ENCODE assay signal across 19 cellular contexts in the genomic region with DNA sequence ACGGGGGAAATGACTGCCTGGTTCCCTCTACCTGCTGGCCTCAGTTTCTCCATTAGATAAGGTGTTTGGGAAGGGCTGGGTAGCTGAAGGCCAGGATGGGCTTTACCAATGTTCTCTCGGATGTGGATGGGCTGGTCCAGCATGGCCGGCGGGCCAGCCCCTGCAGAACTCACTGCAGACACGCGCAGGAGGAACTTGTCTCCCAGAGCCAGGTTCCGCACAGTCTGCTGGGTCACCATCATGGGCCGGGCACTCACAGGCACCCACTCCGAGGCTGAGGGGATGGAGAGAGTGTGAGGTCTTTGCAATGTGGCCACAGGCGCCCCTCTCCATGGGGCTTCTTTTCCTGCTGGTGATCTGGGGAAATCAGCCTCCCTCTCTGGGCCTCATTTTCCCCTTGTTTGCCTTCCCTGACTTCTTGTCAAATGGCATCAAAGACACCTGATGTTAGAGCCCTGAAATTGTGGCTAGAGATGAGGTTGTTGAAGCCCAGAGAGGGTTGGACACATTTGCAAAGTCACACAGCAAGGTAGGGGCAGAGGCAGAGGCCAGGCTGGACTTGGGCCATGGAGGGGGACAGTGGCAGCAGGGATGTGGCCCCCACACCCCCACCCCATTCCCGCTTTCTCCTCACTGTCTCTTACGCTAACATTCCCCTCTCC. TPM values are rescaled to one million over a fixed set of nuclear protein-coding genes. Genes with fewer than 3 reads are reported as not detected.
"Had no signal": no experiment of that assay in that cellular context is flagged by ENCODE, and none has a peak within 500 bp of the region (broad histone marks: within the 10 kb centered on the region; RNA-seq: fewer than 3 reads in every experiment).

No MANE protein-coding gene starts in this region.

- H3K36me3 Mint-ChIP-seq: activated CD4-positive, alpha-beta memory T cell treated with anti-CD3 and anti-CD28 coated beads for 36 hours; activated CD8-positive, alpha-beta memory T cell treated with anti-CD3 and anti-CD28 coated beads, Interleukin-2, amount 10 ng/mL, durations not matched to agents 7 days and 5 days; activated naive CD4-positive, alpha-beta T cell treated with anti-CD3 and anti-CD28 coated beads, Interleukin-2, amount 50 U/mL, for 72 hours; natural killer cell treated with Interleukin-12 subunit alpha and Interleukin-12 subunit beta and Interleukin-15 and Interleukin-18, amount 100 ng/mL, for 72 hours; stimulated activated memory B cell treated with anti-CD40 and anti-IgM and Interleukin-4, amounts not matched to agents 10 μg/mL and 1 μg/mL and 100 μg/mL, for 72 hours; T-cell had no signal

- H3K27ac ChIP-seq: sigmoid colon, thyroid gland had no signal

- DNase-seq: activated CD4-positive, alpha-beta memory T cell treated with anti-CD3 and anti-CD28 coated beads for 36 hours; activated CD4-positive, CD25-positive, alpha-beta regulatory T cell treated with anti-CD3 and anti-CD28 coated beads, Interleukin-2, amount 50 U/mL, for 72 hours; activated CD8-positive, alpha-beta memory T cell treated with anti-CD3 and anti-CD28 coated beads, Interleukin-2, amount 10 ng/mL, durations not matched to agents 7 days and 5 days; activated T-cell treated with anti-CD3 and anti-CD28 coated beads, Interleukin-2, amount 50 U/mL, for 1 hour; caudate nucleus; mammary epithelial cell; sigmoid colon; stimulated activated CD4-positive, alpha-beta T cell treated with anti-CD3 and anti-CD28 coated beads, Interleukin-2, amount 100 ng/mL, for 48 hours; T-cell; T-helper 9 cell; thyroid gland had no signal

- H3K4me3 ChIP-seq: sigmoid colon, thyroid gland had no signal

- H3K4me1 ChIP-seq: sigmoid colon had no signal

- H3K27ac Mint-ChIP-seq: activated CD4-positive, alpha-beta memory T cell treated with anti-CD3 and anti-CD28 coated beads for 36 hours; activated CD8-positive, alpha-beta memory T cell treated with anti-CD3 and anti-CD28 coated beads, Interleukin-2, amount 10 ng/mL, durations not matched to agents 7 days and 5 days; activated naive CD4-positive, alpha-beta T cell treated with anti-CD3 and anti-CD28 coated beads, Interleukin-2, amount 50 U/mL, for 72 hours; activated T-helper 2 cell treated with anti-CD3 and anti-CD28 coated beads, Interferon-gamma antibody, Interleukin-2, Interleukin-4, amounts not matched to agents 10 μg/mL and 5 μg/mL and 100 μg/mL, durations not matched to agents 14 hours and 24 hours and 36 hours; natural killer cell treated with Interleukin-12 subunit alpha and Interleukin-12 subunit beta and Interleukin-15 and Interleukin-18, amount 100 ng/mL, for 72 hours; stimulated activated memory B cell treated with anti-CD40 and anti-IgM and Interleukin-4, amounts not matched to agents 10 μg/mL and 1 μg/mL and 100 μg/mL, for 72 hours; T-cell had no signal

- H3K4me3 Mint-ChIP-seq: activated CD4-positive, alpha-beta memory T cell treated with anti-CD3 and anti-CD28 coated beads for 36 hours; activated CD8-positive, alpha-beta memory T cell treated with anti-CD3 and anti-CD28 coated beads, Interleukin-2, amount 10 ng/mL, durations not matched to agents 7 days and 5 days; natural killer cell treated with Interleukin-12 subunit alpha and Interleukin-12 subunit beta and Interleukin-15 and Interleukin-18, amount 100 ng/mL, for 72 hours; stimulated activated memory B cell treated with anti-CD40 and anti-IgM and Interleukin-4, amounts not matched to agents 10 μg/mL and 1 μg/mL and 100 μg/mL, for 72 hours; T-cell had no signal

- H3K9me3 ChIP-seq: sigmoid colon, thyroid gland had no signal

- H3K36me3 ChIP-seq: sigmoid colon, thyroid gland had no signal

- H3K4me1 Mint-ChIP-seq: activated CD8-positive, alpha-beta memory T cell treated with anti-CD3 and anti-CD28 coated beads, Interleukin-2, amount 10 ng/mL, durations not matched to agents 7 days and 5 days; T-cell had no signal

- H3K27me3 ChIP-seq: thyroid gland had no signal

- H3K9me3 Mint-ChIP-seq: activated CD4-positive, alpha-beta memory T cell treated with anti-CD3 and anti-CD28 coated beads for 36 hours; activated naive CD4-positive, alpha-beta T cell treated with anti-CD3 and anti-CD28 coated beads, Interleukin-2, amount 50 U/mL, for 72 hours; activated T-helper 2 cell treated with anti-CD3 and anti-CD28 coated beads, Interferon-gamma antibody, Interleukin-2, Interleukin-4, amounts not matched to agents 10 μg/mL and 5 μg/mL and 100 μg/mL, durations not matched to agents 14 hours and 24 hours and 36 hours; natural killer cell treated with Interleukin-12 subunit alpha and Interleukin-12 subunit beta and Interleukin-15 and Interleukin-18, amount 100 ng/mL, for 72 hours; stimulated activated memory B cell treated with anti-CD40 and anti-IgM and Interleukin-4, amounts not matched to agents 10 μg/mL and 1 μg/mL and 100 μg/mL, for 72 hours; T-cell had no signal

- H3K27me3 Mint-ChIP-seq: natural killer cell treated with Interleukin-12 subunit alpha and Interleukin-12 subunit beta and Interleukin-15 and Interleukin-18, amount 100 ng/mL, for 72 hours had no signal

RNA-seq across cellular contexts. Expression of a gene that starts 1.2 kb away (rescaled TPM):
- total RNA-seq: activated CD4-positive, alpha-beta memory T cell treated with anti-CD3 and anti-CD28 coated beads for 36 hours; activated CD8-positive, alpha-beta memory T cell treated with anti-CD3 and anti-CD28 coated beads, Interleukin-2, amount 10 ng/mL, durations not matched to agents 7 days and 5 days; activated naive CD4-positive, alpha-beta T cell treated with anti-CD3 and anti-CD28 coated beads, Interleukin-2, amount 50 U/mL, for 72 hours; activated T-helper 2 cell treated with anti-CD3 and anti-CD28 coated beads, Interferon-gamma antibody, Interleukin-2, Interleukin-4, amounts not matched to agents 10 μg/mL and 5 μg/mL and 100 μg/mL, durations not matched to agents 14 hours and 24 hours and 36 hours; esophagus mucosa; mammary epithelial cell; mucosa of gallbladder; natural killer cell treated with Interleukin-12 subunit alpha and Interleukin-12 subunit beta and Interleukin-15 and Interleukin-18, amount 100 ng/mL, for 72 hours; osteocyte; sigmoid colon; T-cell had no signal
- polyA plus RNA-seq: mammary epithelial cell, sigmoid colon, urinary bladder had no signal

RNA-seq across cellular contexts. Expression of a gene that starts 12.0 kb away (rescaled TPM):
- total RNA-seq: activated CD4-positive, alpha-beta memory T cell treated with anti-CD3 and anti-CD28 coated beads for 36 hours; activated CD8-positive, alpha-beta memory T cell treated with anti-CD3 and anti-CD28 coated beads, Interleukin-2, amount 10 ng/mL, durations not matched to agents 7 days and 5 days; activated T-helper 2 cell treated with anti-CD3 and anti-CD28 coated beads, Interferon-gamma antibody, Interleukin-2, Interleukin-4, amounts not matched to agents 10 μg/mL and 5 μg/mL and 100 μg/mL, durations not matched to agents 14 hours and 24 hours and 36 hours; osteocyte had no signal

RNA-seq across cellular contexts. Expression of a gene that starts 46.9 kb away (rescaled TPM):
- total RNA-seq: activated CD4-positive, alpha-beta memory T cell treated with anti-CD3 and anti-CD28 coated beads for 36 hours; activated CD8-positive, alpha-beta memory T cell treated with anti-CD3 and anti-CD28 coated beads, Interleukin-2, amount 10 ng/mL, durations not matched to agents 7 days and 5 days; activated naive CD4-positive, alpha-beta T cell treated with anti-CD3 and anti-CD28 coated beads, Interleukin-2, amount 50 U/mL, for 72 hours; activated T-helper 2 cell treated with anti-CD3 and anti-CD28 coated beads, Interferon-gamma antibody, Interleukin-2, Interleukin-4, amounts not matched to agents 10 μg/mL and 5 μg/mL and 100 μg/mL, durations not matched to agents 14 hours and 24 hours and 36 hours; natural killer cell treated with Interleukin-12 subunit alpha and Interleukin-12 subunit beta and Interleukin-15 and Interleukin-18, amount 100 ng/mL, for 72 hours; T-cell had no signal

RNA-seq across cellular contexts. Expression of a gene that starts 55.0 kb away (rescaled TPM):
- total RNA-seq: osteocyte, sigmoid colon had no signal
- polyA plus RNA-seq: mammary epithelial cell, urinary bladder had no signal
